Comparison of ENCODE assay signal across 21 cellular contexts in genomic region chr19:35721374-35721773, GRCh38. TPM values are rescaled to one million over a fixed set of nuclear protein-coding genes. Genes with fewer than 3 reads are reported as not detected.
DNase-seq lines count a peak whose midpoint lies in the region; ATAC-seq, FAIRE-seq and TF ChIP-seq lines count a peak whose summit lies in the region.
"Had no signal": no experiment of that assay in that cellular context is flagged by ENCODE, and none has a peak within 500 bp of the region (broad histone marks: within the 10 kb centered on the region; RNA-seq: fewer than 3 reads in every experiment).

No MANE protein-coding gene starts in this region.

- no peaks in the 10 kb centered on the region for H3K9me1 ChIP-seq in K562 (ENCODE audit: control insufficient read depth, insufficient read depth, low read length)

- H3K4me1 Mint-ChIP-seq in natural killer cell = peaks cover 11 to 54% of the 10 kb centered on the region in 2 donors
- H3K4me1 Mint-ChIP-seq in natural killer cell treated with Interleukin-12 subunit alpha and Interleukin-12 subunit beta and Interleukin-15 and Interleukin-18, amount 100 ng/mL, for 72 hours (ENCODE audit: low read depth in 2 of 2) = peaks cover 20 to 41% of the 10 kb centered on the region in 2 donors

- no peaks in the 10 kb centered on the region for H3K9me3 Mint-ChIP-seq in natural killer cell
- H3K9me3 Mint-ChIP-seq in natural killer cell treated with Interleukin-12 subunit alpha and Interleukin-12 subunit beta and Interleukin-15 and Interleukin-18, amount 100 ng/mL, for 72 hours = no peaks in the 10 kb centered on the region
- H3K9me3 Mint-ChIP-seq: CD14-positive monocyte, HFFc6, immature natural killer cell, neural crest cell had no signal

- DNase-seq in natural killer cell = no peak
- DNase-seq in natural killer cell treated with Interleukin-12 subunit alpha and Interleukin-12 subunit beta and Interleukin-15 and Interleukin-18, amount 100 ng/mL, for 72 hours (ENCODE audit: low spot score) = no peak
- DNase-seq in K562 (ENCODE audit: extremely low read depth in 1 of 4, low spot score in 3 of 4) = no peak
- DNase-seq in MG63 = no peak
- DNase-seq: cortex of kidney, DMS 273 treated with DMSO at 0.1 percent for 48 hours, heart right ventricle, HFFc6, immature natural killer cell, left ventricle myocardium superior, NCI-H69, sigmoid colon, T1000 had no signal

- no peak overlapping the region for H3K27ac ChIP-seq in K562 (ENCODE audit: extremely low read depth, low read depth, low read length)
- H3K27ac ChIP-seq: adrenal gland, breast epithelium, heart right ventricle, sigmoid colon had no signal

- CTCF ChIA-PET in K562 (lab: Yijun Ruan, JAX; ENCODE audit: low intra/inter-chr PET ratio) = no interaction called here

- in situ Hi-C loops in K562 (cut with MboI) = no loop called here

- H3K9ac ChIP-seq in K562 (ENCODE audit: insufficient read depth in 1 of 2, low read depth in 2 of 2, low read length in 2 of 2) = peak overlapping the region in 1 of 2 experiments; percentile 78; a peak in 2 of 4 replicates

- 0 out of 2 replicates have a peak, but pooled peaks cover 11% of the 10 kb centered on the region for H4K20me1 ChIP-seq in K562 (replicated peaks; ENCODE audit: control insufficient read depth, insufficient read depth, low read length)

- H3K36me3 ChIP-seq in K562 (ENCODE audit: control insufficient read depth, insufficient read depth, low read length) (peaks cover 68% of the 10 kb centered on the region; the same call in 2 of the 3 replicates), MG63 (peaks cover 74% of the 10 kb centered on the region)

- peak overlapping the region; percentile 13 for H3K4me3 Mint-ChIP-seq in natural killer cell
- H3K4me3 Mint-ChIP-seq in natural killer cell treated with Interleukin-12 subunit alpha and Interleukin-12 subunit beta and Interleukin-15 and Interleukin-18, amount 100 ng/mL, for 72 hours = no peak overlapping the region
- H3K4me3 Mint-ChIP-seq: CD14-positive monocyte, HFFc6, immature natural killer cell had no signal

- no TSS peak for BruUV-seq in K562 (replicated peaks; lab: Mats Ljungman, UMichigan)

- no peak overlapping the region for H3K4me2 ChIP-seq in K562 (ENCODE audit: insufficient read depth, low read length)

- no peak overlapping the region for H2AFZ ChIP-seq in K562 (ENCODE audit: low read depth, low read length)

- H3K27me3 ChIP-seq in K562 (ENCODE audit: control insufficient read depth in 2 of 2, insufficient read depth in 2 of 2, low read length in 2 of 2) (no peaks in the 10 kb centered on the region), MG63 (no peaks in the 10 kb centered on the region)
- H3K27me3 ChIP-seq: adrenal gland, breast epithelium, heart right ventricle, sigmoid colon had no signal

- H3K4me3 ChIP-seq in K562 (no peak overlapping the region), MG63 (no peak overlapping the region)
- H3K4me3 ChIP-seq: adrenal gland, breast epithelium, heart right ventricle, sigmoid colon had no signal

- no peak for TF ChIP-seq CTCF in natural killer cell (IDR thresholded peaks at IDR 0.05)
- no peak for TF ChIP-seq CTCF in K562 (IDR thresholded peaks at IDR 0.05 in 2 of 3, conservative IDR thresholded peaks at IDR 0.05 in 1 of 3; ENCODE audit: insufficient read depth in 2 of 3, low read depth in 1 of 3, low read length in 3 of 3)

- no peak for TF ChIP-seq EP300 in K562 (IDR thresholded peaks at IDR 0.05; ENCODE audit: low read length)

- intact Hi-C loops in natural killer cell (cut with micrococcal nuclease) = no loop called here
- intact Hi-C loops in K562 (cut with micrococcal nuclease) = no loop called here

- H3K27ac Mint-ChIP-seq in natural killer cell = no peak overlapping the region
- H3K27ac Mint-ChIP-seq in natural killer cell treated with Interleukin-12 subunit alpha and Interleukin-12 subunit beta and Interleukin-15 and Interleukin-18, amount 100 ng/mL, for 72 hours = peak overlapping the region in 1 of 2 donors; percentile 54
- H3K27ac Mint-ChIP-seq: HFFc6, immature natural killer cell had no signal

- no peak for ATAC-seq in natural killer cell
- ATAC-seq in natural killer cell treated with Interleukin-12 subunit alpha and Interleukin-12 subunit beta and Interleukin-15 and Interleukin-18, amount 100 ng/mL, for 72 hours = no peak
- no peak for ATAC-seq in K562
- no peak for ATAC-seq in HG03097 (IDR thresholded peaks at IDR 0.05; ENCODE audit: low FRiP score, unreplicated experiment)
- no peak for ATAC-seq in HG02970 (IDR thresholded peaks at IDR 0.05; ENCODE audit: low FRiP score, unreplicated experiment)
- ATAC-seq: heart right ventricle, left ventricle myocardium superior had no signal

- POLR2A ChIA-PET in K562 (lab: Yijun Ruan, JAX) = interaction anchor here (1.5 kb wide), 1 partner anchor 19 kb away, joined by 5 read pairs; no protein-coding TSS in a partner anchor

- FAIRE-seq in K562 (lab: Jason Lieb, UNC) = no peak
- FAIRE-seq: endothelial cell of umbilical vein had no signal

- no peaks in the 10 kb centered on the region for H3K36me3 Mint-ChIP-seq in natural killer cell
- H3K36me3 Mint-ChIP-seq in natural killer cell treated with Interleukin-12 subunit alpha and Interleukin-12 subunit beta and Interleukin-15 and Interleukin-18, amount 100 ng/mL, for 72 hours = peaks cover 24% of the 10 kb centered on the region

- peaks cover 8 to 45% of the 10 kb centered on the region in 2 experiments for H3K4me1 ChIP-seq in K562 (replicated peaks in 1 of 2; ENCODE audit: control insufficient read depth in 2 of 2, insufficient read depth in 2 of 2, low read length in 2 of 2)

- no peak for TF ChIP-seq POLR2A in K562 (conservative IDR thresholded peaks at IDR 0.05)

- 95% methylated on average over 14 of the region's 16 CpGs for WGBS in K562 (ENCODE audit: insufficient coverage, low coverage, missing lambda C conversion rate)

- H3K79me2 ChIP-seq in K562 (ENCODE audit: control insufficient read depth, insufficient read depth, low read length) = peaks cover 33% of the 10 kb centered on the region

- no peaks in the 10 kb centered on the region for H3K27me3 Mint-ChIP-seq in natural killer cell (ENCODE audit: low read depth in 2 of 2)
- H3K27me3 Mint-ChIP-seq in natural killer cell treated with Interleukin-12 subunit alpha and Interleukin-12 subunit beta and Interleukin-15 and Interleukin-18, amount 100 ng/mL, for 72 hours = no peaks in the 10 kb centered on the region

- no peak for TF ChIP-seq RAD21 in K562 (CRISPR knock-in tag; conservative IDR thresholded peaks at IDR 0.05 in 1 of 2, IDR thresholded peaks at IDR 0.05 in 1 of 2)

- H3K9me3 ChIP-seq in K562 (replicated peaks; ENCODE audit: control insufficient read depth, insufficient read depth, low read depth, low read length) (no peaks in the 10 kb centered on the region), MG63 (no peaks in the 10 kb centered on the region)
- H3K9me3 ChIP-seq: adrenal gland, breast epithelium, heart right ventricle, sigmoid colon had no signal

RNA-seq across cellular contexts. Expression of gene KMT2B, which starts 3.6 kb away (rescaled TPM):
- total RNA-seq in natural killer cell (10 to 100 TPM; 60.8 to 70.9 (median 70.7) TPM), K562 (2014; rRNA removed) (8.1 and 9.0 TPM in 2 replicates), K562 (2014; rRNA removed; fragmentation: Illumina TruSeq; extraction: Trizol) (2.7 and 4.8 TPM in 2 replicates), K562 (2015; rRNA removed; fragmentation: Illumina TruSeq; extraction: Trizol) (6.0 and 6.7 TPM in 2 replicates), K562 (2021) (36.0 and 43.9 TPM in 2 replicates)
- 100 to 1,000 TPM in 1 of 2 donors, 10 to 100 TPM in 1; 80.1 to 137 TPM for total RNA-seq in natural killer cell treated with Interleukin-12 subunit alpha and Interleukin-12 subunit beta and Interleukin-15 and Interleukin-18, amount 100 ng/mL, for 72 hours
- 84.2 and 203 TPM in 2 replicates for total RNA-seq in K562 (2011; cell fraction: chromatin; rRNA removed; ENCODE audit: low replicate concordance)
- 117 and 120 TPM in 2 replicates for total RNA-seq in K562 (2011; cell fraction: nucleolus; rRNA removed)
- total RNA-seq in K562 (2011; cell fraction: nucleoplasm; rRNA removed) = 104 and 131 TPM in 2 replicates
- polyA plus RNA-seq in K562 (2011; rRNA removed) (11.0 and 19.1 TPM in 2 replicates), K562 (2014; fragmentation: Illumina TruSeq; extraction: Trizol) (21.5 and 27.8 TPM in 2 replicates), K562 (2014; fragmentation: Nextera tagmentation; extraction: Ambion mirVana) (1 to 10 TPM in 1 of 2 experiments, under 1 TPM in 1; 0.63 to 1.3 TPM), K562 (2014; rRNA removed) (16.4 and 21.9 TPM in 2 replicates)
- 14.8 and 17.2 TPM in 2 replicates for polyA plus RNA-seq in K562 (2011; cell fraction: cytosol; rRNA removed)
- polyA plus RNA-seq in K562 (2011; cell fraction: nucleus; rRNA removed) = 108 and 154 TPM in 2 replicates
- polyA plus RNA-seq in K562 (2012) = 38.7 and 38.9 TPM in 2 replicates
- polyA minus RNA-seq in K562 (2011; rRNA and poly(A)+ RNA removed) = 7.1 and 9.7 TPM in 2 replicates
- polyA minus RNA-seq in K562 (2011; cell fraction: cytosol; rRNA and poly(A)+ RNA removed) = 12.2 and 21.2 TPM in 2 replicates
- polyA minus RNA-seq in K562 (2011; cell fraction: nucleus; rRNA and poly(A)+ RNA removed) = 14.7 and 18.4 TPM in 2 replicates
- total RNA-seq in MG63 (2014; rRNA removed; shearing (Covaris generic); ENCODE audit: low replicate concordance) = 2.3 and 6.0 TPM in 2 replicates

RNA-seq across cellular contexts. Expression of gene ZBTB32, which starts 17.0 kb away (rescaled TPM):
- 1 to 10 TPM in 1 of 3 donors, under 1 TPM in 2; 0.27 to 1.8 (median 0.35) TPM for total RNA-seq in natural killer cell
- total RNA-seq in natural killer cell treated with Interleukin-12 subunit alpha and Interleukin-12 subunit beta and Interleukin-15 and Interleukin-18, amount 100 ng/mL, for 72 hours = 100 to 1,000 TPM; 191 to 295 TPM
- total RNA-seq in K562 (2011; cell fraction: chromatin; rRNA removed; ENCODE audit: low replicate concordance) = not detected in 2 replicates
- not detected in 2 replicates for total RNA-seq in K562 (2011; cell fraction: nucleolus; rRNA removed)
- not detected in 2 replicates for total RNA-seq in K562 (2011; cell fraction: nucleoplasm; rRNA removed)
- not detected in 2 replicates for total RNA-seq in K562 (2014; rRNA removed)
- not detected in 2 replicates for total RNA-seq in K562 (2014; rRNA removed; fragmentation: Illumina TruSeq; extraction: Trizol)
- not detected in 2 replicates for total RNA-seq in K562 (2015; rRNA removed; fragmentation: Illumina TruSeq; extraction: Trizol)
- total RNA-seq in K562 (2021) = 0.20 TPM in 1 of 2 replicates, not detected in the other
- polyA plus RNA-seq in K562 (2011; rRNA removed) = not detected in 2 replicates
- polyA plus RNA-seq in K562 (2011; cell fraction: cytosol; rRNA removed) = not detected in 2 replicates
- polyA plus RNA-seq in K562 (2011; cell fraction: nucleus; rRNA removed) = 0.09 TPM in 1 of 2 replicates, not detected in the other
- polyA plus RNA-seq in K562 (2012) = not detected in 2 replicates
- not detected in 2 replicates for polyA plus RNA-seq in K562 (2014; fragmentation: Illumina TruSeq; extraction: Trizol)
- polyA plus RNA-seq in K562 (2014; fragmentation: Nextera tagmentation; extraction: Ambion mirVana) = not detected
- polyA plus RNA-seq in K562 (2014; rRNA removed) = 0.05 TPM in 1 of 2 replicates, not detected in the other
- not detected in 2 replicates for polyA minus RNA-seq in K562 (2011; rRNA and poly(A)+ RNA removed)
- polyA minus RNA-seq in K562 (2011; cell fraction: cytosol; rRNA and poly(A)+ RNA removed) = not detected in 2 replicates
- not detected in 2 replicates for polyA minus RNA-seq in K562 (2011; cell fraction: nucleus; rRNA and poly(A)+ RNA removed)
- not detected in 2 replicates for total RNA-seq in MG63 (2014; rRNA removed; shearing (Covaris generic); ENCODE audit: low replicate concordance)
- total RNA-seq: endothelial cell of umbilical vein, HFFc6, left ventricle myocardium superior, neural crest cell, posterior vena cava, sigmoid colon had no signal
- polyA plus RNA-seq: CD14-positive monocyte, endothelial cell of umbilical vein, immature natural killer cell had no signal

RNA-seq across cellular contexts. Expression of gene IGFLR1, which starts 20.9 kb away (rescaled TPM):
- total RNA-seq in natural killer cell (10 to 100 TPM; 57.7 to 75.6 (median 69.6) TPM), K562 (2014; rRNA removed) (12.1 and 14.3 TPM in 2 replicates), K562 (2014; rRNA removed; fragmentation: Illumina TruSeq; extraction: Trizol) (1.2 and 3.6 TPM in 2 replicates), K562 (2015; rRNA removed; fragmentation: Illumina TruSeq; extraction: Trizol) (4.6 and 9.1 TPM in 2 replicates), K562 (2021) (7.8 and 12.1 TPM in 2 replicates)
- 100 to 1,000 TPM in 1 of 2 donors, 10 to 100 TPM in 1; 80.4 to 193 TPM for total RNA-seq in natural killer cell treated with Interleukin-12 subunit alpha and Interleukin-12 subunit beta and Interleukin-15 and Interleukin-18, amount 100 ng/mL, for 72 hours
- total RNA-seq in K562 (2011; cell fraction: chromatin; rRNA removed; ENCODE audit: low replicate concordance) = 4.8 and 9.7 TPM in 2 replicates
- 8.8 and 9.6 TPM in 2 replicates for total RNA-seq in K562 (2011; cell fraction: nucleolus; rRNA removed)
- total RNA-seq in K562 (2011; cell fraction: nucleoplasm; rRNA removed) = 5.4 and 9.5 TPM in 2 replicates
- polyA plus RNA-seq in K562 (2011; rRNA removed) (4.0 and 4.2 TPM in 2 replicates), K562 (2014; fragmentation: Illumina TruSeq; extraction: Trizol) (6.8 and 9.2 TPM in 2 replicates), K562 (2014; fragmentation: Nextera tagmentation; extraction: Ambion mirVana) (1 to 10 TPM; 1.0 to 2.6 TPM), K562 (2014; rRNA removed) (11.6 and 15.0 TPM in 2 replicates)
- 8.8 and 25.3 TPM in 2 replicates for polyA plus RNA-seq in K562 (2011; cell fraction: cytosol; rRNA removed)
- 15.2 and 21.1 TPM in 2 replicates for polyA plus RNA-seq in K562 (2011; cell fraction: nucleus; rRNA removed)
- polyA plus RNA-seq in K562 (2012) = 10.9 and 14.5 TPM in 2 replicates
- polyA minus RNA-seq in K562 (2011; rRNA and poly(A)+ RNA removed) = 0.75 and 0.98 TPM in 2 replicates
- polyA minus RNA-seq in K562 (2011; cell fraction: cytosol; rRNA and poly(A)+ RNA removed) = 4.4 and 7.9 TPM in 2 replicates
- 2.8 and 3.2 TPM in 2 replicates for polyA minus RNA-seq in K562 (2011; cell fraction: nucleus; rRNA and poly(A)+ RNA removed)
- 0.27 and 2.4 TPM in 2 replicates for total RNA-seq in MG63 (2014; rRNA removed; shearing (Covaris generic); ENCODE audit: low replicate concordance)

RNA-seq across cellular contexts. Expression of gene U2AF1L4, which starts 23.8 kb away (rescaled TPM):
- total RNA-seq in natural killer cell (10 to 100 TPM; 63.7 to 78.2 (median 73.0) TPM), K562 (2014; rRNA removed) (11.3 and 14.0 TPM in 2 replicates), K562 (2014; rRNA removed; fragmentation: Illumina TruSeq; extraction: Trizol) (6.6 and 8.4 TPM in 2 replicates), K562 (2015; rRNA removed; fragmentation: Illumina TruSeq; extraction: Trizol) (8.9 and 12.6 TPM in 2 replicates), K562 (2021) (11.2 and 14.8 TPM in 2 replicates)
- total RNA-seq in natural killer cell treated with Interleukin-12 subunit alpha and Interleukin-12 subunit beta and Interleukin-15 and Interleukin-18, amount 100 ng/mL, for 72 hours = 10 to 100 TPM; 17.0 to 19.1 TPM
- total RNA-seq in K562 (2011; cell fraction: chromatin; rRNA removed; ENCODE audit: low replicate concordance) = 25.9 and 46.7 TPM in 2 replicates
- total RNA-seq in K562 (2011; cell fraction: nucleolus; rRNA removed) = 26.5 and 31.5 TPM in 2 replicates
- 29.8 and 35.6 TPM in 2 replicates for total RNA-seq in K562 (2011; cell fraction: nucleoplasm; rRNA removed)
- polyA plus RNA-seq in K562 (2011; rRNA removed) (9.5 and 16.9 TPM in 2 replicates), K562 (2014; fragmentation: Illumina TruSeq; extraction: Trizol) (14.4 and 16.7 TPM in 2 replicates), K562 (2014; fragmentation: Nextera tagmentation; extraction: Ambion mirVana) (10 to 100 TPM in 1 of 2 experiments, 1 to 10 TPM in 1; 9.7 to 16.7 TPM), K562 (2014; rRNA removed) (14.4 and 19.5 TPM in 2 replicates)
- 12.9 and 18.3 TPM in 2 replicates for polyA plus RNA-seq in K562 (2011; cell fraction: cytosol; rRNA removed)
- 85.9 and 97.8 TPM in 2 replicates for polyA plus RNA-seq in K562 (2011; cell fraction: nucleus; rRNA removed)
- polyA plus RNA-seq in K562 (2012) = 14.7 and 19.2 TPM in 2 replicates
- polyA minus RNA-seq in K562 (2011; rRNA and poly(A)+ RNA removed) = 4.6 and 7.1 TPM in 2 replicates
- 3.1 and 9.3 TPM in 2 replicates for polyA minus RNA-seq in K562 (2011; cell fraction: cytosol; rRNA and poly(A)+ RNA removed)
- 10.8 and 16.2 TPM in 2 replicates for polyA minus RNA-seq in K562 (2011; cell fraction: nucleus; rRNA and poly(A)+ RNA removed)
- total RNA-seq in MG63 (2014; rRNA removed; shearing (Covaris generic); ENCODE audit: low replicate concordance) = 16.3 and 19.8 TPM in 2 replicates

RNA-seq across cellular contexts. Expression of gene PSENEN, which starts 24.1 kb away (rescaled TPM):
- total RNA-seq in natural killer cell (10 to 100 TPM; 38.5 to 45.0 (median 41.0) TPM), K562 (2014; rRNA removed) (42.3 and 49.6 TPM in 2 replicates), K562 (2014; rRNA removed; fragmentation: Illumina TruSeq; extraction: Trizol) (48.0 and 53.3 TPM in 2 replicates), K562 (2015; rRNA removed; fragmentation: Illumina TruSeq; extraction: Trizol) (59.0 and 61.1 TPM in 2 replicates), K562 (2021) (63.1 and 65.7 TPM in 2 replicates)
- 10 to 100 TPM; 66.4 to 84.2 TPM for total RNA-seq in natural killer cell treated with Interleukin-12 subunit alpha and Interleukin-12 subunit beta and Interleukin-15 and Interleukin-18, amount 100 ng/mL, for 72 hours
- total RNA-seq in K562 (2011; cell fraction: chromatin; rRNA removed; ENCODE audit: low replicate concordance) = 14.8 and 25.8 TPM in 2 replicates
- 38.7 and 45.7 TPM in 2 replicates for total RNA-seq in K562 (2011; cell fraction: nucleolus; rRNA removed)
- 23.4 and 27.6 TPM in 2 replicates for total RNA-seq in K562 (2011; cell fraction: nucleoplasm; rRNA removed)
- polyA plus RNA-seq in K562 (2011; rRNA removed) (29.6 and 34.5 TPM in 2 replicates), K562 (2014; fragmentation: Illumina TruSeq; extraction: Trizol) (54.2 and 58.6 TPM in 2 replicates), K562 (2014; fragmentation: Nextera tagmentation; extraction: Ambion mirVana) (100 to 1,000 TPM; 261 to 299 TPM), K562 (2014; rRNA removed) (76.5 and 79.2 TPM in 2 replicates)
- polyA plus RNA-seq in K562 (2011; cell fraction: cytosol; rRNA removed) = 47.5 and 76.3 TPM in 2 replicates
- 25.2 and 26.0 TPM in 2 replicates for polyA plus RNA-seq in K562 (2011; cell fraction: nucleus; rRNA removed)
- 61.9 and 63.5 TPM in 2 replicates for polyA plus RNA-seq in K562 (2012)
- polyA minus RNA-seq in K562 (2011; rRNA and poly(A)+ RNA removed) = 22.1 and 30.1 TPM in 2 replicates
- 10.7 and 13.5 TPM in 2 replicates for polyA minus RNA-seq in K562 (2011; cell fraction: cytosol; rRNA and poly(A)+ RNA removed)
- 5.4 and 7.6 TPM in 2 replicates for polyA minus RNA-seq in K562 (2011; cell fraction: nucleus; rRNA and poly(A)+ RNA removed)
- total RNA-seq in MG63 (2014; rRNA removed; shearing (Covaris generic); ENCODE audit: low replicate concordance) = 37.6 and 76.2 TPM in 2 replicates

Comparison
In these comparisons a context has a peak if more than half of its experiments do, and no peak if none do; other contexts are left out.
1. RNA of gene ZBTB32, which starts 17.0 kb away (total RNA-seq): 191 to 295 TPM in natural killer cell treated with Interleukin-12 subunit alpha and Interleukin-12 subunit beta and Interleukin-15 and Interleukin-18, amount 100 ng/mL, for 72 hours; 0.27 to 1.8 TPM in natural killer cell, 0.20 TPM in K562 and not detected in MG63; every median in the first group is over 10 times any median in the second.